In genomic region chr9:6735422-6735821, GRCh38 we compare ENCODE assay signal across 34 cellular contexts.
"Had no signal": no experiment of that assay in that cellular context is flagged by ENCODE, and none has a peak within 500 bp of the region (broad histone marks: within the 10 kb centered on the region; RNA-seq: fewer than 3 reads in every experiment).

No MANE protein-coding gene starts in this region.

- H3K36me3 ChIP-seq: ascending aorta, breast epithelium, cardiac muscle cell, esophagus muscularis mucosa, gastrocnemius medialis, heart left ventricle, WERI-Rb-1 had no signal

- H3K36me3 Mint-ChIP-seq: activated naive CD4-positive, alpha-beta T cell treated with anti-CD3 and anti-CD28 coated beads, Interleukin-2, amount 10 ng/mL, durations not matched to agents 7 days and 5 days; activated naive CD4-positive, alpha-beta T cell treated with anti-CD3 and anti-CD28 coated beads, Interleukin-2, amount 50 U/mL, for 72 hours; brain had no signal

- ATAC-seq: activated CD4-positive, CD25-positive, alpha-beta regulatory T cell treated with anti-CD3 and anti-CD28 coated beads, Interleukin-2, amount 50 U/mL, for 24 hours; activated CD8-positive, alpha-beta T cell treated with anti-CD3 and anti-CD28 coated beads for 36 hours; activated naive CD4-positive, alpha-beta T cell treated with anti-CD3 and anti-CD28 coated beads, Interleukin-2, amount 50 U/mL, for 72 hours; activated T-cell treated with anti-CD3 and anti-CD28 coated beads, Interleukin-2, amount 50 U/mL, for 4 hours; activated T-helper 17 cell treated with anti-CD3 and anti-CD28 coated beads, Interleukin-2, amount 50 U/mL, for 72 hours; effector memory CD8-positive, alpha-beta T cell; foreskin keratinocyte; gastrocnemius medialis; heart left ventricle; T-helper 17 cell had no signal

- H3K4me3 ChIP-seq: ascending aorta, breast epithelium, cardiac muscle cell, coronary artery, dorsolateral prefrontal cortex, esophagus muscularis mucosa, gastrocnemius medialis, heart left ventricle had no signal

- H3K27me3 Mint-ChIP-seq: activated B cell treated with CpG ODN at 0.5 μM for 24 hours; activated CD8-positive, alpha-beta T cell treated with anti-CD3 and anti-CD28 coated beads for 36 hours; activated naive CD4-positive, alpha-beta T cell treated with anti-CD3 and anti-CD28 coated beads, Interleukin-2, amount 10 ng/mL, durations not matched to agents 7 days and 5 days; activated naive CD8-positive, alpha-beta T cell treated with anti-CD3 and anti-CD28 coated beads, Interleukin-2, amount 10 ng/mL, durations not matched to agents 7 days and 5 days; activated T-helper 17 cell treated with anti-CD3 and anti-CD28 coated beads, Interleukin-2, amount 50 U/mL, for 72 hours; brain; effector memory CD8-positive, alpha-beta T cell; T-helper 17 cell had no signal

- H3K4me1 Mint-ChIP-seq: activated naive CD4-positive, alpha-beta T cell treated with anti-CD3 and anti-CD28 coated beads, Interleukin-2, amount 10 ng/mL, durations not matched to agents 7 days and 5 days; activated naive CD8-positive, alpha-beta T cell treated with anti-CD3 and anti-CD28 coated beads, Interleukin-2, amount 10 ng/mL, durations not matched to agents 7 days and 5 days; activated T-helper 17 cell treated with anti-CD3 and anti-CD28 coated beads, Interleukin-2, amount 50 U/mL, for 72 hours; brain; T-helper 17 cell had no signal

- H3K9me3 ChIP-seq: ascending aorta, breast epithelium, esophagus muscularis mucosa, gastrocnemius medialis, heart left ventricle had no signal

- DNase-seq: activated B cell treated with CpG ODN at 0.5 μM for 24 hours; activated CD4-positive, alpha-beta T cell treated with anti-CD3 and anti-CD28 coated beads for 48 hours; activated CD4-positive, alpha-beta T cell treated with anti-CD3 and anti-CD28 coated beads, Interleukin-2, amount 50 U/mL, for 1 hour; activated CD4-positive, alpha-beta T cell treated with anti-CD3 and anti-CD28 coated beads, Interleukin-2, amount 50 U/mL, for 48 hours; activated CD8-positive, alpha-beta memory T cell treated with anti-CD3 and anti-CD28 coated beads for 24 hours; activated CD8-positive, alpha-beta T cell treated with anti-CD3 and anti-CD28 coated beads for 36 hours; activated gamma-delta T cell; activated naive CD4-positive, alpha-beta T cell; activated naive CD4-positive, alpha-beta T cell treated with anti-CD3 and anti-CD28 coated beads, Interleukin-2, amount 10 ng/mL, durations not matched to agents 7 days and 5 days; activated naive CD8-positive, alpha-beta T cell treated with anti-CD3 and anti-CD28 coated beads, Interleukin-2, amount 10 ng/mL, durations not matched to agents 7 days and 5 days; activated T-cell treated with anti-CD3 and anti-CD28 coated beads, Interleukin-2, amount 50 U/mL, for 4 hours; central memory CD4-positive, alpha-beta T cell; dorsolateral prefrontal cortex; effector memory CD8-positive, alpha-beta T cell; erythroblast; foreskin keratinocyte; gastrocnemius medialis; glutamatergic neuron; heart left ventricle; T-helper 1 cell; T-helper 17 cell; T1000; WERI-Rb-1 had no signal

- H3K27ac Mint-ChIP-seq: activated B cell treated with CpG ODN at 0.5 μM for 24 hours; activated CD8-positive, alpha-beta T cell treated with anti-CD3 and anti-CD28 coated beads for 36 hours; activated naive CD4-positive, alpha-beta T cell treated with anti-CD3 and anti-CD28 coated beads, Interleukin-2, amount 10 ng/mL, durations not matched to agents 7 days and 5 days; activated naive CD4-positive, alpha-beta T cell treated with anti-CD3 and anti-CD28 coated beads, Interleukin-2, amount 50 U/mL, for 72 hours; activated naive CD8-positive, alpha-beta T cell treated with anti-CD3 and anti-CD28 coated beads, Interleukin-2, amount 10 ng/mL, durations not matched to agents 7 days and 5 days; activated T-helper 17 cell treated with anti-CD3 and anti-CD28 coated beads, Interleukin-2, amount 50 U/mL, for 72 hours; brain; dendritic cell treated with granulocyte-macrophage colony-stimulating factor and Interleukin-4, amounts not matched to agents 40 ng/mL and 50 ng/mL, for 4 days; effector memory CD8-positive, alpha-beta T cell; T-helper 17 cell; T-helper 2 cell treated with Interferon-gamma antibody and Interleukin-4, amounts not matched to agents 5 μg/mL and 100 μg/mL, for 36 hours had no signal

- H3K4me3 Mint-ChIP-seq: activated B cell treated with CpG ODN at 0.5 μM for 24 hours; activated CD8-positive, alpha-beta T cell treated with anti-CD3 and anti-CD28 coated beads for 36 hours; activated naive CD4-positive, alpha-beta T cell treated with anti-CD3 and anti-CD28 coated beads, Interleukin-2, amount 10 ng/mL, durations not matched to agents 7 days and 5 days; activated naive CD8-positive, alpha-beta T cell treated with anti-CD3 and anti-CD28 coated beads, Interleukin-2, amount 10 ng/mL, durations not matched to agents 7 days and 5 days; activated T-cell treated with anti-CD3 and anti-CD28 coated beads, Interleukin-2, amount 50 U/mL, for 4 hours; activated T-helper 17 cell treated with anti-CD3 and anti-CD28 coated beads, Interleukin-2, amount 50 U/mL, for 72 hours; brain; dendritic cell treated with granulocyte-macrophage colony-stimulating factor and Interleukin-4, amounts not matched to agents 40 ng/mL and 50 ng/mL, for 4 days; effector memory CD8-positive, alpha-beta T cell; T-helper 17 cell; T-helper 2 cell treated with Interferon-gamma antibody and Interleukin-4, amounts not matched to agents 5 μg/mL and 100 μg/mL, for 36 hours had no signal

- H3K27ac ChIP-seq: ascending aorta, breast epithelium, cardiac muscle cell, coronary artery, dorsolateral prefrontal cortex, esophagus muscularis mucosa, foreskin keratinocyte, gastrocnemius medialis, heart left ventricle, WERI-Rb-1 had no signal

- H3K27me3 ChIP-seq: ascending aorta, breast epithelium, cardiac muscle cell, dorsolateral prefrontal cortex, esophagus muscularis mucosa, foreskin keratinocyte, gastrocnemius medialis, heart left ventricle had no signal

- H3K9me3 Mint-ChIP-seq: activated CD8-positive, alpha-beta T cell treated with anti-CD3 and anti-CD28 coated beads for 36 hours; activated naive CD4-positive, alpha-beta T cell treated with anti-CD3 and anti-CD28 coated beads, Interleukin-2, amount 10 ng/mL, durations not matched to agents 7 days and 5 days; activated T-cell treated with anti-CD3 and anti-CD28 coated beads, Interleukin-2, amount 50 U/mL, for 4 hours; activated T-helper 17 cell treated with anti-CD3 and anti-CD28 coated beads, Interleukin-2, amount 50 U/mL, for 72 hours; dendritic cell treated with granulocyte-macrophage colony-stimulating factor and Interleukin-4, amounts not matched to agents 40 ng/mL and 50 ng/mL, for 4 days; effector memory CD8-positive, alpha-beta T cell; T-helper 2 cell treated with Interferon-gamma antibody and Interleukin-4, amounts not matched to agents 5 μg/mL and 100 μg/mL, for 36 hours had no signal

- H3K4me1 ChIP-seq: ascending aorta, breast epithelium, esophagus muscularis mucosa, foreskin keratinocyte, gastrocnemius medialis, heart left ventricle had no signal
